ENCODE assay signal across 15 cellular contexts in the genomic region with DNA sequence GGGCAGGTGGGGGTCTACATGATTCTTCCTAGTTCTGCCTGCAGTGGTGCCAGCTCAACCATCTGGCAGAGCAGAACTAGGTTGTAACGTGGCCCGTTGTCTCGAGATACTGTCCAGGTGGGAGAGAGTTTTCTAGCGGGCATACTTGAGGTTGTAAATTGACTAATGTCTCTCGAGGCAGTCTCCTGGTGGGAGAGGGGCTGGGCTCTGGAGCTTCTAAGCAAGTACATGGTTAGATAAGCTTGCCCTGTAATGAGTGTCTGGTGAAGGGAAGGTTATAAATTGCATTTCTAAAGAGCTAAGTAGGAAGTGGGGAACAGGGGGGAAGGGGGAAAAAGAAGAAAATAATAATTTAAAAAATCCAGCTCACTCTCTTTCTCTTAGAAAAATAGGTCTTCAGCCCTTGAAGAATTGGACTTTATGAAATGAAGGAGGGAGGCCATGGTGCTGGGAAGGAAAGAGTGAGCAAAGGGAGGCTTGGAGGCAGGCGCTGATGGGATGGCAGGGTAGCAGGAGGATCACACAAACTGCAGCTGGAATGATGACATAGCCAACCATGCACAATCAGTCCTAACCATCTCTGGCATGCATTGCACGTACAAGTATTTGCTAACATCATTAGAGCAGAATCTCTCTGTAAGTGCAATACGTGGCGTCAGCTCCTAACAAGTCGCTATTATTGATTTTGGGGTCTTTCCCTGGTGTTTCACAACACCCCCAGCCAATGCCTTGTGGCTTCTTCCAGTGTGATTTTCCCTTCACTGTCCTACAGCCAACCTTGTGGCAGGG. TPM values are rescaled to one million over a fixed set of nuclear protein-coding genes. Genes with fewer than 3 reads are reported as not detected.
DNase-seq lines count a peak whose midpoint lies in the region; ATAC-seq and TF ChIP-seq lines count a peak whose summit lies in the region.
"Had no signal": no experiment of that assay in that cellular context is flagged by ENCODE, and none has a peak within 500 bp of the region (broad histone marks: within the 10 kb centered on the region; RNA-seq: fewer than 3 reads in every experiment).

No MANE protein-coding gene starts in this region.

- peak overlapping the region; percentile 71; the same call in 2 of the 3 replicates for H2BK15ac ChIP-seq in IMR-90 (ENCODE audit: low read depth, low read length)

- peaks cover 18% of the 10 kb centered on the region for H3K4me1 Mint-ChIP-seq in WTC11
- H3K4me1 Mint-ChIP-seq in CD4-positive, alpha-beta memory T cell, result peaks cover 0 to 3% (median under 1%) of the 10 kb centered on the region in 4 donors
- H3K4me1 Mint-ChIP-seq: CD8-positive, alpha-beta memory T cell; central memory CD8-positive, alpha-beta T cell had no signal

- peak overlapping the region; percentile 87 for H4K5ac ChIP-seq in IMR-90 (ENCODE audit: low read depth, low read length)

- H2AK5ac ChIP-seq in IMR-90 (ENCODE audit: low read depth, low read length), result peak overlapping the region; percentile 97

- peak overlapping the region; percentile 97 for H2BK20ac ChIP-seq in IMR-90 (ENCODE audit: low read depth, low read length)

- H4K91ac ChIP-seq in IMR-90 (ENCODE audit: insufficient read depth, low read depth, low read length), result peak overlapping the region; percentile 93

- H4K20me1 ChIP-seq in IMR-90 (ENCODE audit: insufficient read depth, low read length), result no peaks in the 10 kb centered on the region

- in situ Hi-C loops in IMR-90 (cut with MboI; ENCODE audit: low sequenced_read_pairs), result loop anchor here (5.0 to 25.0 kb wide), 2 partner anchors 172 to 737 kb away; a partner anchor contains a TSS

- H3K27me3 ChIP-seq in IMR-90 (ENCODE audit: control insufficient read depth, insufficient read depth, low read length), result no peaks in the 10 kb centered on the region
- no peaks in the 10 kb centered on the region for H3K27me3 ChIP-seq in CD4-positive, alpha-beta memory T cell (ENCODE audit: insufficient read depth, low read length)
- H3K27me3 ChIP-seq: right lobe of liver had no signal

- H3K79me1 ChIP-seq in IMR-90 (ENCODE audit: low read depth in 1 of 2, low read length in 2 of 2), result peaks cover 0 to 7% of the 10 kb centered on the region in 2 experiments; a peak in 1 of 4 replicates

- CTCF ChIA-PET in IMR-90 (lab: Yijun Ruan, JAX), result interaction anchor here (0.6 to 3.5 kb wide), 14 partner anchors 12 to 178 kb away, joined by 3 to 55 read pairs (median 6); a partner anchor contains a TSS
- CTCF ChIA-PET in WTC11 (lab: Charles Lee), result interaction anchor here (0.8 to 7.6 kb wide), 7 partner anchors 11 to 669 kb away, joined by 3 to 94 read pairs (median 3); no protein-coding TSS in a partner anchor
- CTCF ChIA-PET in CD4-positive, alpha-beta memory T cell (lab: Charles Lee; ENCODE audit: partially characterized antibody), result interaction anchor here (0.7 to 9.2 kb wide), 7 partner anchors 12 to 713 kb away, joined by 3 to 114 read pairs (median 3); no protein-coding TSS in a partner anchor

- POLR2A ChIA-PET in IMR-90 (lab: Charles Lee; ENCODE audit: unreplicated experiment), result interaction anchor here (0.9 to 1.6 kb wide), 2 partner anchors 18 to 170 kb away, joined by 3 to 6 read pairs; a partner anchor contains a TSS
- POLR2A ChIA-PET in WTC11 (lab: Charles Lee), result no interaction called here
- POLR2A ChIA-PET in CD4-positive, alpha-beta memory T cell (lab: Charles Lee; ENCODE audit: partially characterized antibody), result no interaction called here

- DNase-seq in AG09309 (ENCODE audit: low read depth), result peak; percentile 94
- peak; percentile 97 for DNase-seq in IMR-90
- peak; percentile 84 for DNase-seq in fibroblast of gingiva (ENCODE audit: low read depth)
- peak; percentile 72 for DNase-seq in non-pigmented ciliary epithelial cell (ENCODE audit: low read depth)
- DNase-seq in NCI-H146 treated with DMSO at 0.1 percent for 48 hours (lab: John Stamatoyannopoulos, UW; ENCODE audit: unreplicated experiment), result no peak
- DNase-seq in WTC11 (ENCODE audit: low spot score), result no peak
- DNase-seq in CD4-positive, alpha-beta memory T cell, result no peak
- DNase-seq: activated CD4-positive, CD25-positive, alpha-beta regulatory T cell; CD8-positive, alpha-beta memory T cell; H7; NCI-H2081; right lobe of liver had no signal

- H3K9me3 Mint-ChIP-seq in WTC11, result peaks cover 36% of the 10 kb centered on the region
- H3K9me3 Mint-ChIP-seq in CD4-positive, alpha-beta memory T cell, result peaks cover 2 to 29% (median 16%) of the 10 kb centered on the region in 8 donors
- H3K9me3 Mint-ChIP-seq: central memory CD8-positive, alpha-beta T cell had no signal

- peak overlapping the region; percentile 78 for H3K23ac ChIP-seq in IMR-90 (ENCODE audit: low read depth, low read length)

- 17% methylated on average over 2 of the region's 10 CpGs; no CpG with 5 or more reads in 1 of the 2 experiments for WGBS in IMR-90 (ENCODE audit: extremely low coverage in 2 of 2, insufficient read length in 1 of 2), 2 experiments

- peaks cover 21% of the 10 kb centered on the region for H3K4me1 ChIP-seq in IMR-90 (ENCODE audit: control insufficient read depth, insufficient read depth, low read length)
- no peaks in the 10 kb centered on the region for H3K4me1 ChIP-seq in CD4-positive, alpha-beta memory T cell (ENCODE audit: insufficient read depth, low read length)
- H3K4me1 ChIP-seq: right lobe of liver had no signal

- peaks cover 13% of the 10 kb centered on the region for H3K9me1 ChIP-seq in IMR-90 (ENCODE audit: insufficient read depth, low read length)

- no peak overlapping the region for H3K4me3 ChIP-seq in AG09309 (ENCODE audit: control insufficient read depth, low read depth, low read length)
- no peak overlapping the region for H3K4me3 ChIP-seq in IMR-90 (ENCODE audit: insufficient read depth, low read depth, low read length)
- H3K4me3 ChIP-seq in CD4-positive, alpha-beta memory T cell (ENCODE audit: low read length in 2 of 2), result no peak overlapping the region
- H3K4me3 ChIP-seq: right lobe of liver had no signal

- TF ChIP-seq POLR2A in IMR-90 (IDR thresholded peaks at IDR 0.05; ENCODE audit: low read depth, low read length), result no peak

- peak overlapping the region; percentile 93 for H3K4ac ChIP-seq in IMR-90 (ENCODE audit: low read depth, low read length)

- peak overlapping the region; percentile 52 for H3K9ac ChIP-seq in IMR-90 (ENCODE audit: low read depth, low read length)

- H2BK120ac ChIP-seq in IMR-90 (ENCODE audit: low read depth, low read length), result peak overlapping the region; percentile 96

- BruUV-seq in IMR-90 (replicated peaks; lab: Mats Ljungman, UMichigan), result no TSS peak

- H3K36me3 Mint-ChIP-seq in WTC11, result peaks cover 22% of the 10 kb centered on the region
- peaks cover 2 to 10% of the 10 kb centered on the region in 2 donors for H3K36me3 Mint-ChIP-seq in CD4-positive, alpha-beta memory T cell

- ATAC-seq in IMR-90 (ENCODE audit: low read depth) (peak; percentile 54), HG02610 (IDR thresholded peaks at IDR 0.05; ENCODE audit: unreplicated experiment) (no peak), WTC11 (no peak)

- H3K27ac ChIP-seq in IMR-90 (ENCODE audit: insufficient read depth, low read length), result peak overlapping the region; percentile 94
- no peak overlapping the region for H3K27ac ChIP-seq in CD4-positive, alpha-beta memory T cell (ENCODE audit: low read depth, low read length)
- H3K27ac ChIP-seq: right lobe of liver had no signal

- TF ChIP-seq CTCF in AG09309 (IDR thresholded peaks at IDR 0.05; ENCODE audit: control insufficient read depth, insufficient read depth, low read depth, low read length, missing control alignments) (no peak), IMR-90 (conservative IDR thresholded peaks at IDR 0.05; ENCODE audit: low read depth, low read length) (no peak), WTC11 (IDR thresholded peaks at IDR 0.05) (no peak)

- peak overlapping the region; percentile 55 for H2AFZ ChIP-seq in IMR-90 (replicated peaks; ENCODE audit: low read length, poor library complexity)

- no peaks in the 10 kb centered on the region for H3K36me3 ChIP-seq in IMR-90 (ENCODE audit: control insufficient read depth, insufficient read depth, low read length)
- no peaks in the 10 kb centered on the region for H3K36me3 ChIP-seq in CD4-positive, alpha-beta memory T cell (ENCODE audit: insufficient read depth, low read length)
- H3K36me3 ChIP-seq: right lobe of liver had no signal

- no peaks in the 10 kb centered on the region; the same call in 1 of the 2 replicates for H3K27me3 Mint-ChIP-seq in WTC11 (ENCODE audit: low read depth)
- H3K27me3 Mint-ChIP-seq in CD4-positive, alpha-beta memory T cell, result no peaks in the 10 kb centered on the region
- H3K27me3 Mint-ChIP-seq: central memory CD8-positive, alpha-beta T cell had no signal

- H3K14ac ChIP-seq in IMR-90 (replicated peaks; ENCODE audit: low read depth, low read length), result peak overlapping the region; percentile 95

- H4K8ac ChIP-seq in IMR-90 (ENCODE audit: low read depth in 2 of 2, low read length in 2 of 2), result peak overlapping the region; percentile 79 to 92

- H2AK9ac ChIP-seq in IMR-90 (replicated peaks; ENCODE audit: low read depth, low read length, poor library complexity), result no peak overlapping the region

- dilution Hi-C loops in IMR-90 (cut with HindIII; ENCODE audit: low sequenced_read_pairs, unreplicated experiment), result no loop called here

- TF ChIP-seq RAD21 in IMR-90 (IDR thresholded peaks at IDR 0.05; ENCODE audit: low read length), result no peak

- H3K4me2 ChIP-seq in IMR-90 (ENCODE audit: low read depth, low read length), result 0 out of 2 replicates have a peak overlapping the region, but pooled peaks have one; percentile 3

- intact Hi-C loops in IMR-90 (cut with micrococcal nuclease), result no loop called here
- intact Hi-C loops in CD4-positive, alpha-beta memory T cell (cut with micrococcal nuclease), result loop anchor here (2.0 kb wide), 1 partner anchor 276 kb away; no protein-coding TSS in a partner anchor

- H3K27ac Mint-ChIP-seq in WTC11, result no peak overlapping the region
- no peak overlapping the region for H3K27ac Mint-ChIP-seq in CD4-positive, alpha-beta memory T cell

- peaks cover 10% of the 10 kb centered on the region for H3K9me3 ChIP-seq in IMR-90 (ENCODE audit: control insufficient read depth, insufficient read depth, low read length)
- peaks cover 0 to 11% of the 10 kb centered on the region in 2 donors for H3K9me3 ChIP-seq in CD4-positive, alpha-beta memory T cell (ENCODE audit: control insufficient read depth in 1 of 2, low read length in 2 of 2)
- H3K9me3 ChIP-seq: right lobe of liver had no signal

- H3K4me3 Mint-ChIP-seq in WTC11, result no peak overlapping the region
- H3K4me3 Mint-ChIP-seq in CD4-positive, alpha-beta memory T cell, result no peak overlapping the region
- H3K4me3 Mint-ChIP-seq: CD8-positive, alpha-beta memory T cell; central memory CD8-positive, alpha-beta T cell had no signal

- peak overlapping the region; percentile 85 for H3K18ac ChIP-seq in IMR-90 (ENCODE audit: low read depth, low read length)

- H3K56ac ChIP-seq in IMR-90 (ENCODE audit: extremely low read depth, insufficient read depth, low read length), result peak overlapping the region; percentile 54

- peak overlapping the region; percentile 90 for H2BK5ac ChIP-seq in IMR-90 (ENCODE audit: low read depth, low read length, poor library complexity, severe bottlenecking)

RNA-seq across cellular contexts. Expression of a gene that starts 18.3 kb away (rescaled TPM):
- 51.4 and 56.5 TPM in 2 replicates for total RNA-seq in IMR-90 (2012; rRNA removed)
- polyA plus RNA-seq in IMR-90 (2012; rRNA removed), result 130 and 142 TPM in 2 replicates
- 48.1 and 276 TPM in 2 replicates for polyA plus RNA-seq in IMR-90 (2012; cell fraction: cytosol; rRNA removed)
- 226 and 290 TPM in 2 replicates for polyA plus RNA-seq in IMR-90 (2012; cell fraction: nucleus; rRNA removed; ENCODE audit: low replicate concordance)
- total RNA-seq in WTC11 (2021), result 0.11 to 0.27 TPM in 2 of 3 replicates, not detected in the other
- not detected for total RNA-seq in CD4-positive, alpha-beta memory T cell
- not detected for polyA plus RNA-seq in CD4-positive, alpha-beta memory T cell
- total RNA-seq: CD8-positive, alpha-beta memory T cell; lung microvascular endothelial cell had no signal
- polyA plus RNA-seq: CD8-positive, alpha-beta memory T cell had no signal

Comparison
In these comparisons a context has a peak if more than half of its experiments do, and no peak if none do; other contexts are left out.
1. DNase-seq: peak in AG09309 (single experiment), IMR-90 (single experiment), fibroblast of gingiva (single experiment) and non-pigmented ciliary epithelial cell (single experiment); none in NCI-H146 treated with DMSO at 0.1 percent for 48 hours (single experiment), WTC11 (single experiment) and CD4-positive, alpha-beta memory T cell (0 of 5).
2. RNA of a gene that starts 18.3 kb away (total RNA-seq): 51.4 to 56.5 TPM in IMR-90; 0.11 to 0.27 TPM in WTC11 and not detected in CD4-positive, alpha-beta memory T cell; every median in the first group is over 10 times any median in the second.